Comparison of ENCODE assay signal across 15 cellular contexts in the genomic region with DNA sequence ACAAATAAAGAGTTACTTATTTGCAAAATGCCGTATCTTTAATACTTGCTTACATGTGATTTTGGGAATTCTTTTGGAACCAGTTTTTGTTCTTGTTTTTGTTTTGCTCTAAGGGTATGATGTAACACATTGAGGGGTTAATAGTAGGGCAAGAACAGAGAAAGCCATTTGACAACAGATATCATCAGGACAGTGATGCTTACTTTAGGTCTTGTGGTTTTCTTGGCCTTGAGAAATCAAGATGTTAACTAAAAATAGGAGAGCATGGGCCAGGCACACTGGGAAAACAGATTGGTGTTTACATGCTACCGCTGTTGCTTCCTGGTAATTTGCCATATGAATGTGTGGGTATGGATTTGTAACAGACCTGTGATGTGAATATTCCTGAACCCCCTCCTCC. TPM values are rescaled to one million over a fixed set of nuclear protein-coding genes. Genes with fewer than 3 reads are reported as not detected.
DNase-seq lines count a peak whose midpoint lies in the region; ATAC-seq and TF ChIP-seq lines count a peak whose summit lies in the region.
"Had no signal": no experiment of that assay in that cellular context is flagged by ENCODE, and none has a peak within 500 bp of the region (broad histone marks: within the 10 kb centered on the region; RNA-seq: fewer than 3 reads in every experiment).

No MANE protein-coding gene starts in this region.

- no peak for ATAC-seq in natural killer cell treated with Interleukin-12 subunit alpha and Interleukin-12 subunit beta and Interleukin-15 and Interleukin-18, amount 100 ng/mL, for 72 hours
- no peak for ATAC-seq in HG03460 (IDR thresholded peaks at IDR 0.05; ENCODE audit: unreplicated experiment)
- ATAC-seq: T-cell had no signal

- DNase-seq in EH (ENCODE audit: low read depth) = peak; percentile 67
- DNase-seq in M059J (ENCODE audit: low read depth) = peak; percentile 31
- peak; percentile 38 for DNase-seq in brain microvascular endothelial cell
- no peak for DNase-seq in natural killer cell treated with Interleukin-12 subunit alpha and Interleukin-12 subunit beta and Interleukin-15 and Interleukin-18, amount 100 ng/mL, for 72 hours (ENCODE audit: low spot score)
- no peak for DNase-seq in NCI-H774 (lab: John Stamatoyannopoulos, UW)
- DNase-seq in cerebellar nuclear complex (lab: John Stamatoyannopoulos, UW) = no peak
- DNase-seq: activated CD4-positive, alpha-beta T cell treated with anti-CD3 and anti-CD28 coated beads, Interleukin-2, amount 10 ng/mL, durations not matched to agents 7 days and 5 days; activated naive CD4-positive, alpha-beta T cell treated with anti-CD3 and anti-CD28 coated beads, Interleukin-2, amount 10 ng/mL, durations not matched to agents 7 days and 5 days; colonic mucosa; foreskin melanocyte; Karpas-422; nephron progenitor cell; small intestine; T-cell had no signal

- H3K27me3 ChIP-seq in brain microvascular endothelial cell (replicated peaks) = no peaks in the 10 kb centered on the region
- H3K27me3 ChIP-seq: colonic mucosa had no signal

- no peak overlapping the region for H3K27ac ChIP-seq in brain microvascular endothelial cell
- H3K27ac ChIP-seq: colonic mucosa had no signal

- H3K27me3 Mint-ChIP-seq in natural killer cell treated with Interleukin-12 subunit alpha and Interleukin-12 subunit beta and Interleukin-15 and Interleukin-18, amount 100 ng/mL, for 72 hours = no peaks in the 10 kb centered on the region
- H3K27me3 Mint-ChIP-seq: activated CD4-positive, alpha-beta T cell treated with anti-CD3 and anti-CD28 coated beads, Interleukin-2, amount 10 ng/mL, durations not matched to agents 7 days and 5 days; activated naive CD4-positive, alpha-beta T cell treated with anti-CD3 and anti-CD28 coated beads, Interleukin-2, amount 10 ng/mL, durations not matched to agents 7 days and 5 days; T-cell had no signal

- no peaks in the 10 kb centered on the region for H3K9me3 Mint-ChIP-seq in natural killer cell treated with Interleukin-12 subunit alpha and Interleukin-12 subunit beta and Interleukin-15 and Interleukin-18, amount 100 ng/mL, for 72 hours
- H3K9me3 Mint-ChIP-seq: activated CD4-positive, alpha-beta T cell treated with anti-CD3 and anti-CD28 coated beads, Interleukin-2, amount 10 ng/mL, durations not matched to agents 7 days and 5 days; activated naive CD4-positive, alpha-beta T cell treated with anti-CD3 and anti-CD28 coated beads, Interleukin-2, amount 10 ng/mL, durations not matched to agents 7 days and 5 days; T-cell had no signal

- H3K27ac Mint-ChIP-seq in natural killer cell treated with Interleukin-12 subunit alpha and Interleukin-12 subunit beta and Interleukin-15 and Interleukin-18, amount 100 ng/mL, for 72 hours = peak overlapping the region; percentile 26 to 58
- H3K27ac Mint-ChIP-seq: activated CD4-positive, alpha-beta T cell treated with anti-CD3 and anti-CD28 coated beads, Interleukin-2, amount 10 ng/mL, durations not matched to agents 7 days and 5 days; activated naive CD4-positive, alpha-beta T cell treated with anti-CD3 and anti-CD28 coated beads, Interleukin-2, amount 10 ng/mL, durations not matched to agents 7 days and 5 days; nephron progenitor cell had no signal

- no peaks in the 10 kb centered on the region for H3K36me3 Mint-ChIP-seq in natural killer cell treated with Interleukin-12 subunit alpha and Interleukin-12 subunit beta and Interleukin-15 and Interleukin-18, amount 100 ng/mL, for 72 hours
- H3K36me3 Mint-ChIP-seq: T-cell had no signal

- no peak overlapping the region for H3K4me3 ChIP-seq in brain microvascular endothelial cell (ENCODE audit: low read depth, low read length)
- H3K4me3 ChIP-seq: colonic mucosa had no signal

- H3K4me3 Mint-ChIP-seq in natural killer cell treated with Interleukin-12 subunit alpha and Interleukin-12 subunit beta and Interleukin-15 and Interleukin-18, amount 100 ng/mL, for 72 hours = no peak overlapping the region
- H3K4me3 Mint-ChIP-seq: activated CD4-positive, alpha-beta T cell treated with anti-CD3 and anti-CD28 coated beads, Interleukin-2, amount 10 ng/mL, durations not matched to agents 7 days and 5 days; activated naive CD4-positive, alpha-beta T cell treated with anti-CD3 and anti-CD28 coated beads, Interleukin-2, amount 10 ng/mL, durations not matched to agents 7 days and 5 days; nephron progenitor cell; T-cell had no signal

- H3K4me1 Mint-ChIP-seq in natural killer cell treated with Interleukin-12 subunit alpha and Interleukin-12 subunit beta and Interleukin-15 and Interleukin-18, amount 100 ng/mL, for 72 hours (ENCODE audit: low read depth in 2 of 2) = peaks cover 39 to 49% of the 10 kb centered on the region in 2 donors

- in situ Hi-C loops in brain microvascular endothelial cell (cut with HindIII; ENCODE audit: low pct_ligation_motif_present, low sequenced_read_pairs) = no loop called here

- TF ChIP-seq CTCF in brain microvascular endothelial cell (IDR thresholded peaks at IDR 0.05; ENCODE audit: low read depth, low read length, missing control alignments) = no peak

- no peaks in the 10 kb centered on the region for H3K36me3 ChIP-seq in brain microvascular endothelial cell (replicated peaks)
- H3K36me3 ChIP-seq: colonic mucosa had no signal

RNA-seq across cellular contexts. Expression of a gene that starts 3.7 kb away (rescaled TPM):
- total RNA-seq in M059J (2014; rRNA removed; shearing (Covaris generic)) = 13.0 and 24.5 TPM in 2 replicates
- 10 to 100 TPM; 20.9 to 23.5 TPM for total RNA-seq in natural killer cell treated with Interleukin-12 subunit alpha and Interleukin-12 subunit beta and Interleukin-15 and Interleukin-18, amount 100 ng/mL, for 72 hours

Comparison
In these comparisons a context has a peak if more than half of its experiments do, and no peak if none do; other contexts are left out.
1. DNase-seq: peak in EH (single experiment), M059J (single experiment) and brain microvascular endothelial cell (single experiment); none in natural killer cell treated with Interleukin-12 subunit alpha and Interleukin-12 subunit beta and Interleukin-15 and Interleukin-18, amount 100 ng/mL, for 72 hours (single experiment), NCI-H774 (single experiment) and cerebellar nuclear complex (0 of 2).